9 cellular contexts compared by ENCODE assay signal in genomic region chr12:24562761-24563392, GRCh38.
DNase-seq lines count a peak whose midpoint lies in the region; ATAC-seq and TF ChIP-seq lines count a peak whose summit lies in the region.
"Had no signal": no experiment of that assay in that cellular context is flagged by ENCODE, and none has a peak within 500 bp of the region (broad histone marks: within the 10 kb centered on the region; RNA-seq: fewer than 3 reads in every experiment).

No MANE protein-coding gene starts in this region.

- no peak for TF ChIP-seq POLR2A in body of pancreas (IDR thresholded peaks at IDR 0.05)

- intact Hi-C loops in body of pancreas (cut with DNase I): no loop called here

- no peaks in the 10 kb centered on the region for H3K36me3 ChIP-seq in body of pancreas (replicated peaks in 1 of 2; ENCODE audit: insufficient read depth in 1 of 2, low read depth in 2 of 2)

- H3K9me3 ChIP-seq in body of pancreas: no peaks in the 10 kb centered on the region

- ATAC-seq in body of pancreas: peak; percentile 29
- ATAC-seq in HG03354 (IDR thresholded peaks at IDR 0.05; ENCODE audit: poor library complexity, severe bottlenecking, unreplicated experiment): no peak
- ATAC-seq in HG03460 (IDR thresholded peaks at IDR 0.05; ENCODE audit: unreplicated experiment): no peak

- peak overlapping the region in 1 of 4 donors; percentile 13 for H3K27ac ChIP-seq in body of pancreas
- H3K27ac ChIP-seq: C4-2B had no signal

- H3K4me3 ChIP-seq in body of pancreas (peak overlapping the region in 1 of 2 donors; percentile 59), skeletal muscle cell (ENCODE audit: low read depth, low read length) (peak overlapping the region; percentile 71)

- peaks cover 16% of the 10 kb centered on the region for H3K4me1 ChIP-seq in body of pancreas

- no peaks in the 10 kb centered on the region for H3K27me3 ChIP-seq in body of pancreas

- DNase-seq in NCI-H1417 (lab: John Stamatoyannopoulos, UW): peak; percentile 40 to 72 (median 68)
- DNase-seq in NCI-H1417 treated with DMSO at 0.1 percent for 48 hours (lab: John Stamatoyannopoulos, UW): no peak
- peak; percentile 42 for DNase-seq in NAMALWA (ENCODE audit: low spot score)
- DNase-seq in body of pancreas: peak in 2 of 4 donors; percentile 13 to 17
- DNase-seq in iPS-NIHi11 (ENCODE audit: low spot score): peak; percentile 55
- no peak for DNase-seq in skeletal muscle cell (ENCODE audit: low read depth)

- WGBS in body of pancreas, 2 donors: 0 to 1% methylated on average over 35 to 42 of the region's 55 CpGs

- TF ChIP-seq CTCF in body of pancreas (IDR thresholded peaks at IDR 0.05): no peak

Comparison
In these comparisons a context has a peak if more than half of its experiments do, and no peak if none do; other contexts are left out.
1. DNase-seq: peak in NCI-H1417 (3 of 3), NAMALWA (single experiment) and iPS-NIHi11 (single experiment); none in NCI-H1417 treated with DMSO at 0.1 percent for 48 hours (single experiment) and skeletal muscle cell (single experiment).